8 cellular contexts compared by ENCODE assay signal in genomic region chr14:99481745-99482099, GRCh38. TPM values are rescaled to one million over a fixed set of nuclear protein-coding genes. Genes with fewer than 3 reads are reported as not detected.
DNase-seq lines count a peak whose midpoint lies in the region; ATAC-seq and FAIRE-seq lines count a peak whose summit lies in the region.

No MANE protein-coding gene starts in this region.

- H3K27ac ChIP-seq in HUES64 (ENCODE audit: low read depth, low read length) (peak overlapping the region; percentile 94), right cardiac atrium (ENCODE audit: low read length) (peak overlapping the region; percentile 38), skeletal muscle tissue (ENCODE audit: low read depth, low read length) (peak overlapping the region; percentile 98)

- H3K4me1 Mint-ChIP-seq in activated T-cell treated with anti-CD3 and anti-CD28 coated beads, Interleukin-2, amount 50 U/mL, for 72 hours (ENCODE audit: low read depth): peaks cover 69% of the 10 kb centered on the region

- under 1% methylated on average over 17 of the region's 17 CpGs for WGBS in HUES64
- WGBS in right cardiac atrium: under 1% methylated on average over 17 of the region's 17 CpGs

- peak overlapping the region; percentile 89 for H3K9ac ChIP-seq in HUES64 (ENCODE audit: low read depth, low read length)
- H3K9ac ChIP-seq in skeletal muscle tissue (ENCODE audit: low read depth in 1 of 3, low read length in 3 of 3): peak overlapping the region; percentile 95 to 99 (median 97)

- H3K36me3 ChIP-seq in HUES64 (ENCODE audit: insufficient read depth, low read length): no peaks in the 10 kb centered on the region
- H3K36me3 ChIP-seq in skeletal muscle tissue (ENCODE audit: control insufficient read depth in 3 of 3, insufficient read depth in 3 of 3, low read length in 3 of 3): no peaks in the 10 kb centered on the region

- FAIRE-seq in RCC 7860 (lab: Jason Lieb, UNC): no peak

- intact Hi-C loops in right cardiac atrium (cut with DNase I): no loop called here

- no peaks in the 10 kb centered on the region for H3K27me3 ChIP-seq in HUES64 (ENCODE audit: insufficient read depth, low read length)
- no peaks in the 10 kb centered on the region for H3K27me3 ChIP-seq in right cardiac atrium (ENCODE audit: control insufficient read depth, insufficient read depth)
- no peaks in the 10 kb centered on the region for H3K27me3 ChIP-seq in skeletal muscle tissue (ENCODE audit: control insufficient read depth in 3 of 3, insufficient read depth in 3 of 3, low read length in 3 of 3)

- H3K27ac Mint-ChIP-seq in activated T-cell treated with anti-CD3 and anti-CD28 coated beads, Interleukin-2, amount 50 U/mL, for 72 hours: peak overlapping the region; percentile 97

- H3K9me3 ChIP-seq in HUES64 (ENCODE audit: insufficient read depth, low read depth, low read length) (no peaks in the 10 kb centered on the region), right cardiac atrium (ENCODE audit: control insufficient read depth, low read length) (no peaks in the 10 kb centered on the region), skeletal muscle tissue (ENCODE audit: control insufficient read depth in 3 of 3, low read length in 3 of 3) (no peaks in the 10 kb centered on the region)

- H3K36me3 Mint-ChIP-seq in activated T-cell treated with anti-CD3 and anti-CD28 coated beads, Interleukin-2, amount 50 U/mL, for 72 hours (ENCODE audit: insufficient read depth in 2 of 2): peaks cover 4 to 6% of the 10 kb centered on the region in 2 donors

- H3K9me3 Mint-ChIP-seq in activated T-cell treated with anti-CD3 and anti-CD28 coated beads, Interleukin-2, amount 50 U/mL, for 72 hours: no peaks in the 10 kb centered on the region

- no peak for ATAC-seq in activated T-cell treated with anti-CD3 and anti-CD28 coated beads, Interleukin-2, amount 50 U/mL, for 72 hours (replicated peaks in 1 of 2)
- ATAC-seq in right cardiac atrium (no peak), HG03460 (IDR thresholded peaks at IDR 0.05; ENCODE audit: unreplicated experiment) (no peak)

- no peaks in the 10 kb centered on the region for H3K27me3 Mint-ChIP-seq in activated T-cell treated with anti-CD3 and anti-CD28 coated beads, Interleukin-2, amount 50 U/mL, for 72 hours (ENCODE audit: low read depth)

- peaks cover 12% of the 10 kb centered on the region for H3K4me1 ChIP-seq in HUES64 (ENCODE audit: insufficient read depth, low read length)
- H3K4me1 ChIP-seq in right cardiac atrium (ENCODE audit: control insufficient read depth, insufficient read depth, low read length): peaks cover 2% of the 10 kb centered on the region
- peaks cover 33 to 52% (median 44%) of the 10 kb centered on the region in 3 donors for H3K4me1 ChIP-seq in skeletal muscle tissue (ENCODE audit: control insufficient read depth in 3 of 3, insufficient read depth in 3 of 3, low read length in 3 of 3)

- DNase-seq in CMK (ENCODE audit: low read depth) (peak; percentile 14), right cardiac atrium (no peak), GM19240 (ENCODE audit: insufficient read length, low spot score) (no peak), RCC 7860 (ENCODE audit: low spot score) (no peak)
- peak; percentile 23 to 27 for DNase-seq in activated T-cell treated with anti-CD3 and anti-CD28 coated beads, Interleukin-2, amount 50 U/mL, for 72 hours

- H3K4me3 ChIP-seq in HUES64 (ENCODE audit: low read length): peak overlapping the region; percentile 95
- H3K4me3 ChIP-seq in right cardiac atrium (ENCODE audit: low read length): peak overlapping the region; percentile 60
- H3K4me3 ChIP-seq in skeletal muscle tissue (ENCODE audit: low read length in 3 of 3): peak overlapping the region; percentile 93 to 96 (median 93)

- H3K4me3 Mint-ChIP-seq in activated T-cell treated with anti-CD3 and anti-CD28 coated beads, Interleukin-2, amount 50 U/mL, for 72 hours: peak overlapping the region; percentile 98 to 99

RNA-seq across cellular contexts. Expression of gene CCNK, which starts 0.5 kb away (rescaled TPM):
- 46.6 TPM for polyA plus RNA-seq in HUES64 (2013, experiment 1 of 2)
- 56.0 TPM for polyA plus RNA-seq in HUES64 (2013, experiment 2 of 2)
- total RNA-seq in activated T-cell treated with anti-CD3 and anti-CD28 coated beads, Interleukin-2, amount 50 U/mL, for 72 hours: 10 to 100 TPM; 86.1 to 88.5 TPM
- total RNA-seq in right cardiac atrium: 10 to 100 TPM; 30.0 to 36.5 (median 31.4) TPM
- polyA plus RNA-seq in right cardiac atrium: 12.2 TPM
- total RNA-seq in skeletal muscle tissue: 19.8 TPM

RNA-seq across cellular contexts. Expression of gene SETD3, which starts 1.1 kb away (rescaled TPM):
- polyA plus RNA-seq in HUES64 (2013, experiment 1 of 2): 35.7 TPM
- 39.1 TPM for polyA plus RNA-seq in HUES64 (2013, experiment 2 of 2)
- total RNA-seq in activated T-cell treated with anti-CD3 and anti-CD28 coated beads, Interleukin-2, amount 50 U/mL, for 72 hours: 10 to 100 TPM; 48.0 to 49.6 TPM
- total RNA-seq in right cardiac atrium: 100 to 1,000 TPM; 101 to 127 (median 113) TPM
- polyA plus RNA-seq in right cardiac atrium: 65.4 TPM
- total RNA-seq in skeletal muscle tissue: 112 TPM

Comparison
In these comparisons a context has a peak if more than half of its experiments do, and no peak if none do; other contexts are left out.
1. DNase-seq: peak in CMK (single experiment) and activated T-cell treated with anti-CD3 and anti-CD28 coated beads, Interleukin-2, amount 50 U/mL, for 72 hours (2 of 2); none in right cardiac atrium (0 of 3), GM19240 (single experiment) and RCC 7860 (single experiment).
2. H3K27ac ChIP-seq: peak in every context shown above with its lines; median percentile 98 in skeletal muscle tissue; 94 in HUES64; 38 in right cardiac atrium.
3. Peak in every context shown above with its lines, with median percentiles within 50 percentile points of each other: H3K4me3 ChIP-seq.